ENCODE assay signal across 9 cellular contexts in the genomic region with DNA sequence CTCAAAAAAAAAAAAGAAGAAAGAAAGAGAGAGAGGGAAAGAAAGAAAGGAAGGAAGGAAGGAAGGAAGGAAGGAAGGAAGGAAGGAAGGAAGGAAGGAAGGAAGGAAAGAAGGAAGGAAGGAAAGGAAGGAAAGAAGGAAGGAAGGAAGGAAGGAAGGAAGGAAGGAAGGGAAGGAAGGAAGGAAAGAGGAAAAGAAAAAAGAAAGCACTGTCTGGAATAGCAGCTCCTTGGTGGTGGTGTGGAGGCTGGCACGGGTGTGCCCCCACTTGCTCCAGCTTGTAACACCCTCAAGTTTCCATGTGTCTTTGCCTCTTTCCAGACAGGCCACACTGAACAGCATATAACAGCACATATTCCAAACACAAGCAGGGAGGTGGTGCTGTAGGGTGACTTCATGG. TPM values are rescaled to one million over a fixed set of nuclear protein-coding genes. Genes with fewer than 3 reads are reported as not detected.
"Had no signal": no experiment of that assay in that cellular context is flagged by ENCODE, and none has a peak within 500 bp of the region (broad histone marks: within the 10 kb centered on the region; RNA-seq: fewer than 3 reads in every experiment).

No MANE protein-coding gene starts in this region.

RNA-seq across cellular contexts. Expression of a gene that starts 26.6 kb away (rescaled TPM):
- total RNA-seq: activated CD8-positive, alpha-beta T cell treated with anti-CD3 and anti-CD28 coated beads for 36 hours; activated naive CD8-positive, alpha-beta T cell treated with anti-CD3 and anti-CD28 coated beads, Interleukin-2, amount 10 ng/mL, durations not matched to agents 7 days and 5 days; activated T-cell treated with anti-CD3 and anti-CD28 coated beads, Interleukin-2, amount 50 U/mL, for 4 hours; ascending aorta; cardiac septum; cerebellum; endothelial cell of umbilical vein; fibroblast of villous mesenchyme; heart right ventricle had no signal
